ENCODE assay signal across 11 cellular contexts in the genomic region with DNA sequence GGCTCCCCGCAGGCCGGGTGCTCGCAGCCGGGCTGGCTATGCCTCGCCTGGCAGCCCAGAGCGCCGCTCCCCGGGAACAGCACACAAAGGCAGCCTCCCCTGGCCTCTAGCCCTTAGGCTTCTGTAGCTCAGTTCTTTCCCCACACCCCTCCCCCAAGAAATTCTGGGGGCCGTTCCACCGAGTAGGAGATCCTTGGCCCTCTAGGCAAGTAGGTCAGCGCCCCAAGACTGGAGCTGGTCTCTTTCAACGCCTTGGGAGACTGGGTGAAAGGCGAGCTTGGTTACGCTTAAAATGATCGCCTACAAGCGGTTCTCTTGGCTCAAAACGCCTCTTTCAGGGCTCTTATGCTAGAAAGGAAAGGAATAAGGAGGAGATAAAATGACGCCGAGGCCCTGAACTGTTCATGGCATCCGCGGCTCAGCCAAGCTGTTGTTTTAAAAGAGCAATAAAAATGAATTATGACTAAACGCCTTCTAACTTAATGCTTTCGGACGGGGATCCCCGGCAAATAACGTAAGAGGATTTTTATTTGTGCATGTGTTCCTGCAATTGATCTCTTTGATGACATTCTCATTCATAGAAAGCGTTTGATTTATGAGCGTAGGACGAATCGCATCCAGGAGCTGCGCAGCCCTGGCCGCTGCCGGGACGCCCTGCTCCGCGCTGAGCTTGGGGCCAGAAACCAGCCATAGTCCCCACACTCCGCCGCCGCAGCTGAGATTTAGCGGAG. TPM values are rescaled to one million over a fixed set of nuclear protein-coding genes. Genes with fewer than 3 reads are reported as not detected.
DNase-seq lines count a peak whose midpoint lies in the region; ATAC-seq and TF ChIP-seq lines count a peak whose summit lies in the region.
"Had no signal": no experiment of that assay in that cellular context is flagged by ENCODE, and none has a peak within 500 bp of the region (broad histone marks: within the 10 kb centered on the region; RNA-seq: fewer than 3 reads in every experiment).

No MANE protein-coding gene starts in this region.

- H3K27ac ChIP-seq in OCI-LY7 (ENCODE audit: low read depth, low read length, poor library complexity, severe bottlenecking) (no peak overlapping the region), esophagus squamous epithelium (peak overlapping the region; percentile 96 to 99 (median 98)), osteoblast (ENCODE audit: low read depth, low read length) (peak overlapping the region; percentile 97)

- WGBS in esophagus squamous epithelium, 2 donors, result 9 to 14% methylated on average over 25 to 28 of the region's 40 CpGs

- H3K36me3 Mint-ChIP-seq in CD14-positive monocyte, result peaks cover 60 to 67% of the 10 kb centered on the region in 2 donors
- H3K36me3 Mint-ChIP-seq in activated CD8-positive, alpha-beta T cell treated with anti-CD3 and anti-CD28 coated beads, Interleukin-2, amount 10 ng/mL, durations not matched to agents 7 days and 5 days (ENCODE audit: low read depth), result peaks cover 6% of the 10 kb centered on the region

- H3K4me1 ChIP-seq in OCI-LY7 (ENCODE audit: insufficient read depth, low read length, poor library complexity, severe bottlenecking) (peaks cover 23% of the 10 kb centered on the region), esophagus squamous epithelium (peaks cover under 1 to 85% (median 18%) of the 10 kb centered on the region in 3 donors), osteoblast (ENCODE audit: insufficient read depth, low read length) (peaks cover 26% of the 10 kb centered on the region)

- peaks cover 5% of the 10 kb centered on the region; the same call in 1 of the 2 replicates for H4K20me1 ChIP-seq in OCI-LY7 (ENCODE audit: insufficient read depth, low read length)
- H4K20me1 ChIP-seq in osteoblast (ENCODE audit: insufficient read depth, low read length), result peaks cover 16% of the 10 kb centered on the region

- peak overlapping the region; percentile 89 to 95 for H3K4me3 Mint-ChIP-seq in CD14-positive monocyte
- no peak overlapping the region for H3K4me3 Mint-ChIP-seq in activated CD8-positive, alpha-beta T cell treated with anti-CD3 and anti-CD28 coated beads, Interleukin-2, amount 10 ng/mL, durations not matched to agents 7 days and 5 days

- H3K27me3 ChIP-seq in esophagus squamous epithelium (peaks cover 0 to 7% (median 0%) of the 10 kb centered on the region in 4 donors), osteoblast (ENCODE audit: insufficient read depth, low read length) (no peaks in the 10 kb centered on the region)

- H3K27me3 Mint-ChIP-seq in CD14-positive monocyte (ENCODE audit: low read depth in 3 of 3), result peaks cover 73 to 88% (median 75%) of the 10 kb centered on the region in 3 donors
- H3K27me3 Mint-ChIP-seq in activated CD8-positive, alpha-beta T cell treated with anti-CD3 and anti-CD28 coated beads, Interleukin-2, amount 10 ng/mL, durations not matched to agents 7 days and 5 days (ENCODE audit: low read depth), result peaks cover 78% of the 10 kb centered on the region

- H2AFZ ChIP-seq in OCI-LY7 (ENCODE audit: low read length), result no peak overlapping the region
- H2AFZ ChIP-seq in osteoblast (ENCODE audit: low read length), result no peak overlapping the region

- DNase-seq in CD14-positive monocyte (ENCODE audit: low spot score) (no peak), OCI-LY7 (ENCODE audit: low spot score) (no peak), esophagus squamous epithelium (lab: John Stamatoyannopoulos, UW) (no peak), osteoblast (ENCODE audit: insufficient read length, low spot score, missing footprints) (peak; percentile 90), erythroblast (lab: John Stamatoyannopoulos, UW) (no peak), foreskin melanocyte (no peak)
- DNase-seq in activated CD8-positive, alpha-beta T cell treated with anti-CD3 and anti-CD28 coated beads, Interleukin-2, amount 10 ng/mL, durations not matched to agents 7 days and 5 days, result no peak
- DNase-seq in activated CD4-positive, alpha-beta T cell treated with anti-CD3 and anti-CD28 coated beads, Interleukin-2, amount 50 U/mL, for 48 hours, result no peak
- DNase-seq: DND-41, NCI-H345 had no signal

- H3K9me3 ChIP-seq in OCI-LY7 (ENCODE audit: low read length) (no peaks in the 10 kb centered on the region), esophagus squamous epithelium (no peaks in the 10 kb centered on the region), osteoblast (ENCODE audit: low read depth, low read length) (no peaks in the 10 kb centered on the region)

- H3K79me2 ChIP-seq in OCI-LY7 (ENCODE audit: insufficient read depth, low read depth, low read length) (no peaks in the 10 kb centered on the region; the same call in 1 of the 2 replicates), osteoblast (ENCODE audit: insufficient read depth, low read length) (peaks cover 69% of the 10 kb centered on the region)

- H3K4me2 ChIP-seq in OCI-LY7 (ENCODE audit: low read length) (no peak overlapping the region), osteoblast (ENCODE audit: insufficient read depth, low read length) (peak overlapping the region; percentile 89)

- TSS peak; percentile 44 for BruUV-seq in OCI-LY7 (replicated peaks; lab: Mats Ljungman, UMichigan)

- TF ChIP-seq CTCF in CD14-positive monocyte (IDR thresholded peaks at IDR 0.05) (no peak), OCI-LY7 (conservative IDR thresholded peaks at IDR 0.05; ENCODE audit: low read length) (no peak), esophagus squamous epithelium (IDR thresholded peaks at IDR 0.05) (no peak), osteoblast (IDR thresholded peaks at IDR 0.05; ENCODE audit: extremely low read depth, low read depth, low read length) (peak; percentile 29)

- no peaks in the 10 kb centered on the region for H3K9me2 ChIP-seq in OCI-LY7 (ENCODE audit: insufficient read depth, low read length)

- H3K9me3 Mint-ChIP-seq in CD14-positive monocyte, result peaks cover 0 to 54% (median 24%) of the 10 kb centered on the region in 7 donors
- H3K9me3 Mint-ChIP-seq in activated CD8-positive, alpha-beta T cell treated with anti-CD3 and anti-CD28 coated beads, Interleukin-2, amount 10 ng/mL, durations not matched to agents 7 days and 5 days (ENCODE audit: insufficient read depth), result no peaks in the 10 kb centered on the region

- no peak overlapping the region for H3K4me3 ChIP-seq in OCI-LY7 (ENCODE audit: low read depth, low read length, poor library complexity, severe bottlenecking)
- peak overlapping the region; percentile 85 to 97 (median 92) for H3K4me3 ChIP-seq in esophagus squamous epithelium
- peak overlapping the region; percentile 92 for H3K4me3 ChIP-seq in osteoblast (ENCODE audit: insufficient read depth, low read length)

- no peak for ATAC-seq in activated CD8-positive, alpha-beta T cell treated with anti-CD3 and anti-CD28 coated beads, Interleukin-2, amount 10 ng/mL, durations not matched to agents 7 days and 5 days

- CTCF ChIA-PET in OCI-LY7 (lab: Charles Lee; ENCODE audit: unreplicated experiment), result no interaction called here
- CTCF ChIA-PET in activated CD8-positive, alpha-beta T cell treated with anti-CD3 and anti-CD28 coated beads, Interleukin-2, amount 10 ng/mL, durations not matched to agents 7 days and 5 days (lab: Charles Lee), result no interaction called here

- TF ChIP-seq POLR2A in esophagus squamous epithelium (IDR thresholded peaks at IDR 0.05) (no peak), erythroblast (IDR thresholded peaks at IDR 0.05; ENCODE audit: low read length) (no peak)

- POLR2A ChIA-PET in OCI-LY7 (lab: Charles Lee), result interaction anchor here (0.7 kb wide), 1 partner anchor 1839 kb away, joined by 3 read pairs; no protein-coding TSS in a partner anchor
- POLR2A ChIA-PET in activated CD8-positive, alpha-beta T cell treated with anti-CD3 and anti-CD28 coated beads, Interleukin-2, amount 10 ng/mL, durations not matched to agents 7 days and 5 days (lab: Charles Lee), result no interaction called here

- intact Hi-C loops in CD14-positive monocyte (cut with micrococcal nuclease), result loop anchor here (5.0 to 10.0 kb wide), 3 partner anchors 59 to 236 kb away; partner anchors contain the start of genes HOXA7 (in 1 of the 2) and SKAP2 (in 1 of the 2)
- intact Hi-C loops in OCI-LY7 (cut with micrococcal nuclease; ENCODE audit: unreplicated experiment), result no loop called here
- intact Hi-C loops in esophagus squamous epithelium (cut with DNase I), result loop anchor here (5.0 kb wide), 1 partner anchor 236 kb away; the partner anchor contains the start of gene SKAP2

- peaks cover 68% of the 10 kb centered on the region for H3K4me1 Mint-ChIP-seq in CD14-positive monocyte
- H3K4me1 Mint-ChIP-seq in activated CD8-positive, alpha-beta T cell treated with anti-CD3 and anti-CD28 coated beads, Interleukin-2, amount 10 ng/mL, durations not matched to agents 7 days and 5 days (ENCODE audit: low read depth), result peaks cover 28% of the 10 kb centered on the region

- peak overlapping the region in 1 of 7 donors; percentile 43 for H3K27ac Mint-ChIP-seq in CD14-positive monocyte
- H3K27ac Mint-ChIP-seq in activated CD8-positive, alpha-beta T cell treated with anti-CD3 and anti-CD28 coated beads, Interleukin-2, amount 10 ng/mL, durations not matched to agents 7 days and 5 days, result no peak overlapping the region

- H3K36me3 ChIP-seq in OCI-LY7 (ENCODE audit: insufficient read depth, low read length) (no peaks in the 10 kb centered on the region), esophagus squamous epithelium (no peaks in the 10 kb centered on the region), osteoblast (ENCODE audit: insufficient read depth, low read length) (peaks cover 27% of the 10 kb centered on the region)

RNA-seq across cellular contexts. Expression of gene HOXA1, which starts 2.9 kb away (rescaled TPM):
- polyA plus RNA-seq in CD14-positive monocyte, result under 1 TPM in 1 of 2 donors, not detected in 1; 0.11 TPM
- 1.6 and 3.0 TPM in 2 replicates for total RNA-seq in OCI-LY7 (2014; rRNA removed; shearing (Covaris generic))
- total RNA-seq in OCI-LY7 (2022), result 7.2 and 8.2 TPM in 2 replicates
- 1 to 10 TPM; 1.6 to 2.5 (median 2.2) TPM for total RNA-seq in esophagus squamous epithelium
- total RNA-seq in osteoblast, result 0.72 and 1.5 TPM in 2 replicates
- total RNA-seq in activated CD8-positive, alpha-beta T cell treated with anti-CD3 and anti-CD28 coated beads, Interleukin-2, amount 10 ng/mL, durations not matched to agents 7 days and 5 days, result under 1 TPM; 0.89 to 0.92 TPM
- total RNA-seq: temporal lobe had no signal

RNA-seq across cellular contexts. Expression of gene HOXA2, which starts 3.8 kb away (rescaled TPM):
- polyA plus RNA-seq in CD14-positive monocyte, result not detected
- 0.25 TPM in 1 of 2 replicates, not detected in the other for total RNA-seq in OCI-LY7 (2014; rRNA removed; shearing (Covaris generic))
- total RNA-seq in OCI-LY7 (2022) (0.42 TPM in 1 of 2 replicates, not detected in the other), esophagus squamous epithelium (1 to 10 TPM in 3 of 4 donors, under 1 TPM in 1; 0.27 to 3.6 (median 1.5) TPM), osteoblast (0.36 and 0.59 TPM in 2 replicates)
- total RNA-seq in activated CD8-positive, alpha-beta T cell treated with anti-CD3 and anti-CD28 coated beads, Interleukin-2, amount 10 ng/mL, durations not matched to agents 7 days and 5 days, result not detected
- total RNA-seq: temporal lobe had no signal

RNA-seq across cellular contexts. Expression of gene HOXA4, which starts 31.9 kb away (rescaled TPM):
- not detected for polyA plus RNA-seq in CD14-positive monocyte
- 0.75 TPM in 1 of 2 replicates, not detected in the other for total RNA-seq in OCI-LY7 (2014; rRNA removed; shearing (Covaris generic))
- total RNA-seq in OCI-LY7 (2022) (1.6 and 2.0 TPM in 2 replicates), esophagus squamous epithelium (1 to 10 TPM; 2.9 to 6.7 (median 4.1) TPM), osteoblast (0.72 and 1.2 TPM in 2 replicates)
- not detected for total RNA-seq in activated CD8-positive, alpha-beta T cell treated with anti-CD3 and anti-CD28 coated beads, Interleukin-2, amount 10 ng/mL, durations not matched to agents 7 days and 5 days
- total RNA-seq: temporal lobe had no signal

RNA-seq across cellular contexts. Expression of gene HOXA5, which starts 44.8 kb away (rescaled TPM):
- 1 to 10 TPM in 1 of 2 donors, under 1 TPM in 1; 0.85 to 1.8 TPM for polyA plus RNA-seq in CD14-positive monocyte
- total RNA-seq in OCI-LY7 (2014; rRNA removed; shearing (Covaris generic)), result 3.4 and 17.5 TPM in 2 replicates
- total RNA-seq in OCI-LY7 (2022) (7.4 and 7.9 TPM in 2 replicates), esophagus squamous epithelium (1 to 10 TPM; 3.6 to 8.2 (median 6.8) TPM), osteoblast (3.2 and 5.8 TPM in 2 replicates)
- total RNA-seq in activated CD8-positive, alpha-beta T cell treated with anti-CD3 and anti-CD28 coated beads, Interleukin-2, amount 10 ng/mL, durations not matched to agents 7 days and 5 days, result not detected
- total RNA-seq: temporal lobe had no signal

RNA-seq across cellular contexts. Expression of gene HOXA6, which starts 48.9 kb away (rescaled TPM):
- not detected for polyA plus RNA-seq in CD14-positive monocyte
- 4.1 and 6.7 TPM in 2 replicates for total RNA-seq in OCI-LY7 (2014; rRNA removed; shearing (Covaris generic))
- total RNA-seq in OCI-LY7 (2022) (10.2 and 12.0 TPM in 2 replicates), esophagus squamous epithelium (1 to 10 TPM in 1 of 4 donors, under 1 TPM in 1, not detected in 2; 0.26 to 1.3 TPM), osteoblast (5.0 and 7.6 TPM in 2 replicates)
- total RNA-seq in activated CD8-positive, alpha-beta T cell treated with anti-CD3 and anti-CD28 coated beads, Interleukin-2, amount 10 ng/mL, durations not matched to agents 7 days and 5 days, result not detected
- total RNA-seq: temporal lobe had no signal
